ENCODE assay signal across 1 cellular context in the genomic region with DNA sequence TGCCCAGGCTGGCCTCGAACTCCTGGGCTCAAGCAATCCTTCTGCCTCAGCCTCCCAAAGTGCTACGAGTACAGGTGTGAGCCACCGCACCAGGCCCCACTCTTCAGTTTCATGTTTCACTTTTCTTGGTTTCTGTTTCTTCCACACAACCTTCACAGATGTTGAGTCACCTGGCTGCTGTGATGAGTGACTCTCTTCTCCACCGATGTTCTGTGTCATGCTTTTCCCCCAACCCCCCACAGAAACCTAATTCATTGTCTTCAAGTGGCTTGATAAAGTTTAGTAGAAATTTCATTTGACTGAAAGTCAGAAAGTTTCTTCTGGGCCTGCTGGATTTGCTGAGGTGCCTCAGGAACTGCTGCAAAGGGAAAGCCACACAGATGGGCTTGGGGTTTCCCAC.
TF ChIP-seq lines count a peak whose summit lies in the region.

No MANE protein-coding gene starts in this region.

TF ChIP-seq in GM12878, 131 proteins besides CTCF, POLR2A, EP300 and RAD21 (continued from another document):
- TF ChIP-seq, protein P1, sequence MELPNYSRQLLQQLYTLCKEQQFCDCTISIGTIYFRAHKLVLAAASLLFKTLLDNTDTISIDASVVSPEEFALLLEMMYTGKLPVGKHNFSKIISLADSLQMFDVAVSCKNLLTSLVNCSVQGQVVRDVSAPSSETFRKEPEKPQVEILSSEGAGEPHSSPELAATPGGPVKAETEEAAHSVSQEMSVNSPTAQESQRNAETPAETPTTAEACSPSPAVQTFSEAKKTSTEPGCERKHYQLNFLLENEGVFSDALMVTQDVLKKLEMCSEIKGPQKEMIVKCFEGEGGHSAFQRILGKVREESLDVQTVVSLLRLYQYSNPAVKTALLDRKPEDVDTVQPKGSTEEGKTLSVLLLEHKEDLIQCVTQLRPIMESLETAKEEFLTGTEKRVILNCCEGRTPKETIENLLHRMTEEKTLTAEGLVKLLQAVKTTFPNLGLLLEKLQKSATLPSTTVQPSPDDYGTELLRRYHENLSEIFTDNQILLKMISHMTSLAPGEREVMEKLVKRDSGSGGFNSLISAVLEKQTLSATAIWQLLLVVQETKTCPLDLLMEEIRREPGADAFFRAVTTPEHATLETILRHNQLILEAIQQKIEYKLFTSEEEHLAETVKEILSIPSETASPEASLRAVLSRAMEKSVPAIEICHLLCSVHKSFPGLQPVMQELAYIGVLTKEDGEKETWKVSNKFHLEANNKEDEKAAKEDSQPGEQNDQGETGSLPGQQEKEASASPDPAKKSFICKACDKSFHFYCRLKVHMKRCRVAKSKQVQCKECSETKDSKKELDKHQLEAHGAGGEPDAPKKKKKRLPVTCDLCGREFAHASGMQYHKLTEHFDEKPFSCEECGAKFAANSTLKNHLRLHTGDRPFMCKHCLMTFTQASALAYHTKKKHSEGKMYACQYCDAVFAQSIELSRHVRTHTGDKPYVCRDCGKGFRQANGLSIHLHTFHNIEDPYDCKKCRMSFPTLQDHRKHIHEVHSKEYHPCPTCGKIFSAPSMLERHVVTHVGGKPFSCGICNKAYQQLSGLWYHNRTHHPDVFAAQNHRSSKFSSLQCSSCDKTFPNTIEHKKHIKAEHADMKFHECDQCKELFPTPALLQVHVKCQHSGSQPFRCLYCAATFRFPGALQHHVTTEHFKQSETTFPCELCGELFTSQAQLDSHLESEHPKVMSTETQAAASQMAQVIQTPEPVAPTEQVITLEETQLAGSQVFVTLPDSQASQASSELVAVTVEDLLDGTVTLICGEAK (IDR thresholded peaks at IDR 0.05; ENCODE audit: borderline replicate concordance), result peak; percentile 87
- peak in 1 of 2 experiments; percentile 6; a peak in 1 of 4 replicates for TF ChIP-seq BHLHE40 (IDR thresholded peaks at IDR 0.05; ENCODE audit: borderline replicate concordance in 1 of 2, low read depth in 2 of 2, low read length in 1 of 2)
